ENCODE assay signal across 18 cellular contexts in the genomic region with DNA sequence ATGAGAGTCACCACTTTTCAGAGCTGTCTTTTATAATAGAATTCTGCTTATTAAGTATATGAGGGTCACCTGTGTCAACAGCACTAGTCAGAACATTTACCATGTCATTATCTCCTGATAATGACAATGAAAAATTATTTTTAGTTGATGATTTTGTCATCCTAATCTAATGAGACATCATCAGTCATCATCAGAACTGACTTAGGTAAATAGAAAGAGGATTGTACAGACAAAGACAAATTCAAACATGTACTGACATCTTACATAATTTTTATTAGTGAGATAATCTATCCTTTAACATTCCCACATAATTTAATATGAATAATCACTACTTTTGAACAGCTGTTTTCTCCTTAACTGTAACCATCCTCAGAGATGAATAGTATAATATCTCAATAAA. TPM values are rescaled to one million over a fixed set of nuclear protein-coding genes. Genes with fewer than 3 reads are reported as not detected.
"Had no signal": no experiment of that assay in that cellular context is flagged by ENCODE, and none has a peak within 500 bp of the region (broad histone marks: within the 10 kb centered on the region; RNA-seq: fewer than 3 reads in every experiment).

No MANE protein-coding gene starts in this region.

- H3K9me3 Mint-ChIP-seq: nephron; stimulated activated naive B cell treated with anti-CD40 and anti-IgM and Interleukin-4, amounts not matched to agents 10 μg/mL and 1 μg/mL and 100 μg/mL, for 72 hours had no signal

- H3K36me3 ChIP-seq: left lung, right lobe of liver, spleen, tibial nerve had no signal

- H3K4me1 ChIP-seq: right lobe of liver, spleen, tibial nerve had no signal

- H3K27me3 ChIP-seq: left lung, right lobe of liver, spleen, tibial nerve had no signal

- H3K27me3 Mint-ChIP-seq: memory B cell; progenitor cell of endocrine pancreas; stimulated activated naive B cell treated with anti-CD40 and anti-IgM and Interleukin-4, amounts not matched to agents 10 μg/mL and 1 μg/mL and 100 μg/mL, for 72 hours had no signal

- H3K4me3 ChIP-seq: left lung, right lobe of liver, spleen, tibial nerve had no signal

- H3K9me3 ChIP-seq: left lung, right lobe of liver, tibial nerve had no signal

- H3K27ac ChIP-seq: left lung, right lobe of liver, spleen, tibial nerve had no signal

- H3K27ac Mint-ChIP-seq: activated naive CD4-positive, alpha-beta T cell treated with anti-CD3 and anti-CD28 coated beads for 36 hours; memory B cell; progenitor cell of endocrine pancreas; stimulated activated naive B cell treated with anti-CD40 and anti-IgM and Interleukin-4, amounts not matched to agents 10 μg/mL and 1 μg/mL and 100 μg/mL, for 72 hours; WTC11 had no signal

- DNase-seq: activated CD4-positive, alpha-beta T cell treated with anti-CD3 and anti-CD28 coated beads for 48 hours; activated naive CD4-positive, alpha-beta T cell treated with anti-CD3 and anti-CD28 coated beads for 36 hours; caudate nucleus; effector memory CD4-positive, alpha-beta T cell; left lung; occipital lobe; right lobe of liver; spleen; stimulated activated CD4-positive, alpha-beta T cell treated with anti-CD3 and anti-CD28 coated beads, Interleukin-1b, Interleukin-23, amount 100 ng/mL, for 48 hours; stimulated activated naive B cell treated with anti-CD40 and anti-IgM and Interleukin-4, amounts not matched to agents 10 μg/mL and 1 μg/mL and 100 μg/mL, for 72 hours had no signal

- H3K4me3 Mint-ChIP-seq: activated naive CD4-positive, alpha-beta T cell treated with anti-CD3 and anti-CD28 coated beads for 36 hours; memory B cell; nephron; stimulated activated naive B cell treated with anti-CD40 and anti-IgM and Interleukin-4, amounts not matched to agents 10 μg/mL and 1 μg/mL and 100 μg/mL, for 72 hours; WTC11 had no signal

- H3K36me3 Mint-ChIP-seq: memory B cell; stimulated activated naive B cell treated with anti-CD40 and anti-IgM and Interleukin-4, amounts not matched to agents 10 μg/mL and 1 μg/mL and 100 μg/mL, for 72 hours; WTC11 had no signal

- H3K4me1 Mint-ChIP-seq: memory B cell; nephron; stimulated activated naive B cell treated with anti-CD40 and anti-IgM and Interleukin-4, amounts not matched to agents 10 μg/mL and 1 μg/mL and 100 μg/mL, for 72 hours; WTC11 had no signal

- FAIRE-seq: keratinocyte had no signal

- ATAC-seq: left lung; right lobe of liver; stimulated activated naive B cell treated with anti-CD40 and anti-IgM and Interleukin-4, amounts not matched to agents 10 μg/mL and 1 μg/mL and 100 μg/mL, for 72 hours; WTC11 had no signal

RNA-seq across cellular contexts. Expression of gene CDH9, which starts 22.6 kb away (rescaled TPM):
- total RNA-seq: activated naive CD4-positive, alpha-beta T cell treated with anti-CD3 and anti-CD28 coated beads for 36 hours; epithelial cell of proximal tubule; left lung; progenitor cell of endocrine pancreas; right lobe of liver; spleen; subcutaneous adipose tissue; tibial nerve had no signal
- polyA plus RNA-seq: keratinocyte, spleen had no signal
